Comparison of ENCODE assay signal across 8 cellular contexts in genomic region chr2:150486539-150487484, GRCh38. TPM values are rescaled to one million over a fixed set of nuclear protein-coding genes. Genes with fewer than 3 reads are reported as not detected.
DNase-seq lines count a peak whose midpoint lies in the region; ATAC-seq and TF ChIP-seq lines count a peak whose summit lies in the region.

No MANE protein-coding gene starts in this region.

- H3K4me3 Mint-ChIP-seq in WTC11: peak overlapping the region; percentile 97
- no peak overlapping the region for H3K4me3 Mint-ChIP-seq in CD8-positive, alpha-beta T cell

- H3K4me1 Mint-ChIP-seq in WTC11: peaks cover 35% of the 10 kb centered on the region
- peaks cover 11% of the 10 kb centered on the region for H3K4me1 Mint-ChIP-seq in CD8-positive, alpha-beta T cell (ENCODE audit: low read depth)

- POLR2A ChIA-PET in AG04449 (lab: Yijun Ruan, JAX) (interaction anchor here (0.7 to 3.4 kb wide), 10 partner anchors 9 to 765 kb away, joined by 3 to 28 read pairs (median 4); no protein-coding TSS in a partner anchor), WTC11 (lab: Charles Lee) (interaction anchor here (0.6 kb wide), 1 partner anchor 439 kb away, joined by 4 read pairs; no protein-coding TSS in a partner anchor)
- POLR2A ChIA-PET in CD8-positive, alpha-beta T cell (lab: Charles Lee): no interaction called here

- no peak for ATAC-seq in WTC11
- peak; percentile 21 to 28 for ATAC-seq in left cardiac atrium
- no peak for ATAC-seq in CD8-positive, alpha-beta T cell
- ATAC-seq in GM21825 (IDR thresholded peaks at IDR 0.05; ENCODE audit: unreplicated experiment): no peak

- CTCF ChIA-PET in AG04449 (lab: Yijun Ruan, JAX) (interaction anchor here (0.6 to 2.4 kb wide), 2 partner anchors 752 kb away, joined by 3 to 9 read pairs; no protein-coding TSS in a partner anchor), WTC11 (lab: Charles Lee) (interaction anchor here (1.0 kb wide), 1 partner anchor 752 kb away, joined by 3 read pairs; no protein-coding TSS in a partner anchor)
- CTCF ChIA-PET in CD8-positive, alpha-beta T cell (lab: Charles Lee): no interaction called here

- peak overlapping the region; percentile 95 for H3K4me3 ChIP-seq in AG04449 (ENCODE audit: low read depth, low read length)
- peak overlapping the region; percentile 99 for H3K4me3 ChIP-seq in retinal pigment epithelial cell (ENCODE audit: low read length)
- H3K4me3 ChIP-seq in CD8-positive, alpha-beta T cell (ENCODE audit: low read depth, low read length): no peak overlapping the region

- H3K27me3 ChIP-seq in CD8-positive, alpha-beta T cell (ENCODE audit: insufficient read depth, low read length): no peaks in the 10 kb centered on the region

- H3K36me3 ChIP-seq in CD8-positive, alpha-beta T cell (ENCODE audit: insufficient read depth, low read length): no peaks in the 10 kb centered on the region

- no peaks in the 10 kb centered on the region for H3K27me3 Mint-ChIP-seq in WTC11 (ENCODE audit: low read depth)
- peaks cover 39% of the 10 kb centered on the region for H3K27me3 Mint-ChIP-seq in CD8-positive, alpha-beta T cell (ENCODE audit: low read depth)

- H3K36me3 Mint-ChIP-seq in WTC11: peaks cover 35% of the 10 kb centered on the region
- H3K36me3 Mint-ChIP-seq in CD8-positive, alpha-beta T cell: no peaks in the 10 kb centered on the region

- TF ChIP-seq CTCF in AG04449 (IDR thresholded peaks at IDR 0.05; ENCODE audit: insufficient read depth, low read length, missing control alignments) (no peak), WTC11 (IDR thresholded peaks at IDR 0.05) (no peak), retinal pigment epithelial cell (conservative IDR thresholded peaks at IDR 0.05; ENCODE audit: low read depth, low read length) (no peak)
- TF ChIP-seq CTCF in CD8-positive, alpha-beta T cell (IDR thresholded peaks at IDR 0.05): no peak

- no peaks in the 10 kb centered on the region for H3K4me1 ChIP-seq in CD8-positive, alpha-beta T cell (ENCODE audit: insufficient read depth, low read length)

- intact Hi-C loops in left cardiac atrium (cut with DNase I): loop anchor here (5.0 to 10.0 kb wide), 2 partner anchors 892 to 895 kb away; no protein-coding TSS in a partner anchor
- intact Hi-C loops in CD8-positive, alpha-beta T cell (cut with DNase I, micrococcal nuclease): loop anchor here (2.0 to 5.0 kb wide), 2 partner anchors 890 kb away; no protein-coding TSS in a partner anchor

- no peaks in the 10 kb centered on the region for H3K9me3 ChIP-seq in CD8-positive, alpha-beta T cell (ENCODE audit: low read length)

- DNase-seq in AG04449 (ENCODE audit: low read depth, low spot score) (no peak), HCEC 1CT (peak; percentile 29), WTC11 (ENCODE audit: low spot score) (peak; percentile 22), left cardiac atrium (peak; percentile 27), retinal pigment epithelial cell (ENCODE audit: low read depth) (no peak), LoVo (ENCODE audit: low spot score) (no peak)
- no peak for DNase-seq in CD8-positive, alpha-beta T cell

- peak overlapping the region; percentile 96 for H3K27ac Mint-ChIP-seq in WTC11
- no peak overlapping the region for H3K27ac Mint-ChIP-seq in CD8-positive, alpha-beta T cell

- no peak overlapping the region for H3K27ac ChIP-seq in CD8-positive, alpha-beta T cell (ENCODE audit: low read depth, low read length)

- H3K9me3 Mint-ChIP-seq in WTC11: no peaks in the 10 kb centered on the region
- no peaks in the 10 kb centered on the region for H3K9me3 Mint-ChIP-seq in CD8-positive, alpha-beta T cell

TF ChIP-seq in WTC11, 78 proteins besides CTCF, POLR2A, EP300 and RAD21:
- TF ChIP-seq USF2 (CRISPR knock-in tag; IDR thresholded peaks at IDR 0.05) (no peak), NFATC4 (CRISPR knock-in tag; IDR thresholded peaks at IDR 0.05) (no peak), PREB (CRISPR knock-in tag; IDR thresholded peaks at IDR 0.05; ENCODE audit: borderline replicate concordance) (no peak), ZNF423 (CRISPR knock-in tag; IDR thresholded peaks at IDR 0.05) (no peak), ZNF671 (CRISPR knock-in tag; IDR thresholded peaks at IDR 0.05) (no peak), IRF2 (CRISPR knock-in tag; IDR thresholded peaks at IDR 0.05; ENCODE audit: borderline replicate concordance, low read depth) (no peak), ZSCAN18 (CRISPR knock-in tag; IDR thresholded peaks at IDR 0.05) (no peak), FOXP1 (CRISPR knock-in tag; IDR thresholded peaks at IDR 0.05; ENCODE audit: borderline replicate concordance) (no peak), AR (CRISPR knock-in tag; IDR thresholded peaks at IDR 0.05) (no peak), ZNF219 (CRISPR knock-in tag; IDR thresholded peaks at IDR 0.05; ENCODE audit: borderline replicate concordance) (no peak), ZBTB43 (CRISPR knock-in tag; IDR thresholded peaks at IDR 0.05) (no peak), ZBTB21 (CRISPR knock-in tag; IDR thresholded peaks at IDR 0.05; ENCODE audit: borderline replicate concordance) (no peak; the same call in 1 of the 2 replicates), PRRX2 (CRISPR knock-in tag; IDR thresholded peaks at IDR 0.05) (no peak), ZNF416 (CRISPR knock-in tag; IDR thresholded peaks at IDR 0.05) (no peak), ESRRA (CRISPR knock-in tag; IDR thresholded peaks at IDR 0.05; ENCODE audit: borderline replicate concordance) (no peak), EMX1 (CRISPR knock-in tag; IDR thresholded peaks at IDR 0.05) (no peak), CBFB (CRISPR knock-in tag; IDR thresholded peaks at IDR 0.05; ENCODE audit: low read depth) (no peak), ETV6 (CRISPR knock-in tag; IDR thresholded peaks at IDR 0.05) (no peak)

RNA-seq across cellular contexts. Expression of gene RND3, which starts 0.7 kb away (rescaled TPM):
- total RNA-seq in WTC11 (2021) (50.6 to 64.4 TPM (median 55.8 TPM) in 3 replicates), left cardiac atrium (10 to 100 TPM; 18.5 to 29.2 TPM)
- not detected for total RNA-seq in CD8-positive, alpha-beta T cell

Comparison
In these comparisons a context has a peak if more than half of its experiments do, and no peak if none do; other contexts are left out.
1. DNase-seq: peak in HCEC 1CT (single experiment), WTC11 (single experiment) and left cardiac atrium (single experiment); none in AG04449 (single experiment), retinal pigment epithelial cell (single experiment), CD8-positive, alpha-beta T cell (0 of 7) and LoVo (single experiment).
2. ATAC-seq: peak in left cardiac atrium (2 of 2); none in WTC11 (single experiment), CD8-positive, alpha-beta T cell (single experiment) and GM21825 (single experiment).
3. RNA of gene RND3, which starts 0.7 kb away (total RNA-seq): 50.6 to 64.4 TPM in WTC11 and 18.5 to 29.2 TPM in left cardiac atrium; not detected in CD8-positive, alpha-beta T cell; every median in the first group is over 10 times any median in the second.